In the genomic region with DNA sequence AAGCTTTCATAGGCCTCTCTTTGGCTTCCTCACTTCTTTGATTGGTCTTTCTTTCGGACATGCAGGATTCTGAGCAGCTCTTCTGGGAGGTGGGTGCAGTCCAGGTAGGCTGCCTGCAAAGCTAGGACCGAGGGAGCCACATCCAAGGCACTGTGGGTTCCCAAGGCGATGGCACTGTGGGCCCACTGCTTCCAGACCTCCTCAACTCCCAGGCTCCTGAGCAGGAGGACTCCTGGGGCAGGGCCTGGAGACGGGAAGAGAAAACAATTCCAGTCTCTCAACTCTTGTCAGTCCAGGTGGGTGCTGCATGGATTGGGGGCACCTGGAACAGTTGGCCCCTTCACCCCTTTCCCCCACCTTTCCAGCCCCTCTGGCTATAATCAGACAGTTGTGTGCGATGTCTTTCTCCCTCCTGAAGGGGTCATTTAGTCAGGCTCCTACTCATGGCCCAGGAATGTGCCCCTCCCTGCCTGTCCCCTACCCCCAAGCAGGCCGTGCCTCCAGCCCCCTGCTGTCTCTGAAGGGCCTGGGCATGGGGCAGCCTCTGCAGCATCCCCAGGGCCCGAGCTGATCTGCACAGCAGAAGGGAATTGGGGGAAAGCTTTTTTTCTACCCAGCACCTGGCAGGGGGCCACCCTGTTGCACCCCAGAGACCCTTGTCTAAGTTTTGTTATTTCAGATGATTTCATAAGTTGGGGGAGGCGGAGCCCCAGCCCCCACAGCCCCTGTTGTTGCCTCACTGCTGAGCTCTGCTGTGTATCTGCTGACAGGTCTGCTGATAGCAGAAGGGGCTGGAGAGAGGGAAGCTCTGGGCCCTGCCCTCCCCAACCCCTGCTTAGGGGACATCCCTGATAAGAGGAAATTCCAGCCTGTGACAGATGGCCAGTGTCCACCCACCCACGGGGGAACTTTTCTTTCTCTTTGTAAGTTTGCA, we compare ENCODE assay signal across 1 cellular context.
TF ChIP-seq lines count a peak whose summit lies in the region.

No MANE protein-coding gene starts in this region.

TF ChIP-seq in HEK293, 187 proteins besides CTCF, POLR2A, EP300 and RAD21 (continued from another document):
- TF ChIP-seq, protein P1, sequence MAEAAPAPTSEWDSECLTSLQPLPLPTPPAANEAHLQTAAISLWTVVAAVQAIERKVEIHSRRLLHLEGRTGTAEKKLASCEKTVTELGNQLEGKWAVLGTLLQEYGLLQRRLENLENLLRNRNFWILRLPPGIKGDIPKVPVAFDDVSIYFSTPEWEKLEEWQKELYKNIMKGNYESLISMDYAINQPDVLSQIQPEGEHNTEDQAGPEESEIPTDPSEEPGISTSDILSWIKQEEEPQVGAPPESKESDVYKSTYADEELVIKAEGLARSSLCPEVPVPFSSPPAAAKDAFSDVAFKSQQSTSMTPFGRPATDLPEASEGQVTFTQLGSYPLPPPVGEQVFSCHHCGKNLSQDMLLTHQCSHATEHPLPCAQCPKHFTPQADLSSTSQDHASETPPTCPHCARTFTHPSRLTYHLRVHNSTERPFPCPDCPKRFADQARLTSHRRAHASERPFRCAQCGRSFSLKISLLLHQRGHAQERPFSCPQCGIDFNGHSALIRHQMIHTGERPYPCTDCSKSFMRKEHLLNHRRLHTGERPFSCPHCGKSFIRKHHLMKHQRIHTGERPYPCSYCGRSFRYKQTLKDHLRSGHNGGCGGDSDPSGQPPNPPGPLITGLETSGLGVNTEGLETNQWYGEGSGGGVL (tag by site-specific recombination; IDR thresholded peaks at IDR 0.05) = peak; percentile 77; the same call in 1 of the 2 replicates
- TF ChIP-seq ZFP69B (tag by site-specific recombination; IDR thresholded peaks at IDR 0.05) = peak; percentile 92
- 0 out of 2 replicates have a peak, but pooled peaks have one; percentile 33 for TF ChIP-seq ZBTB20 (tag by site-specific recombination; IDR thresholded peaks at IDR 0.05)
- TF ChIP-seq ZNF112 (tag by site-specific recombination; IDR thresholded peaks at IDR 0.05) = no peak
- TF ChIP-seq KLF10 (tag by site-specific recombination; IDR thresholded peaks at IDR 0.05) = peak; percentile 88
- TF ChIP-seq ZNF37A (tag by site-specific recombination; IDR thresholded peaks at IDR 0.05) = no peak
- TF ChIP-seq YY1 (tag by site-specific recombination; IDR thresholded peaks at IDR 0.05) = no peak
- TF ChIP-seq KLF7 (tag by site-specific recombination; IDR thresholded peaks at IDR 0.05; ENCODE audit: borderline replicate concordance) = no peak
- TF ChIP-seq ZNF24 (tag by site-specific recombination; IDR thresholded peaks at IDR 0.05) = peak; percentile 40; the same call in 1 of the 2 replicates
- TF ChIP-seq ZNF324 (tag by site-specific recombination; IDR thresholded peaks at IDR 0.05) = peak; percentile 23; the same call in 1 of the 2 replicates
- TF ChIP-seq, protein P2, sequence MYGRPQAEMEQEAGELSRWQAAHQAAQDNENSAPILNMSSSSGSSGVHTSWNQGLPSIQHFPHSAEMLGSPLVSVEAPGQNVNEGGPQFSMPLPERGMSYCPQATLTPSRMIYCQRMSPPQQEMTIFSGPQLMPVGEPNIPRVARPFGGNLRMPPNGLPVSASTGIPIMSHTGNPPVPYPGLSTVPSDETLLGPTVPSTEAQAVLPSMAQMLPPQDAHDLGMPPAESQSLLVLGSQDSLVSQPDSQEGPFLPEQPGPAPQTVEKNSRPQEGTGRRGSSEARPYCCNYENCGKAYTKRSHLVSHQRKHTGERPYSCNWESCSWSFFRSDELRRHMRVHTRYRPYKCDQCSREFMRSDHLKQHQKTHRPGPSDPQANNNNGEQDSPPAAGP (tag by site-specific recombination; IDR thresholded peaks at IDR 0.05) = peak; percentile 73; the same call in 1 of the 2 replicates
- peak; percentile 55 for TF ChIP-seq SP7 (tag by site-specific recombination; IDR thresholded peaks at IDR 0.05)
- peak; percentile 70 for TF ChIP-seq SCRT2 (tag by site-specific recombination; IDR thresholded peaks at IDR 0.05)
- TF ChIP-seq ZIC2 (tag by site-specific recombination; IDR thresholded peaks at IDR 0.05) = peak; percentile 98
- no peak for TF ChIP-seq ZNF626 (tag by site-specific recombination; IDR thresholded peaks at IDR 0.05)
- peak; percentile 81 for TF ChIP-seq GLIS2 (tag by site-specific recombination; IDR thresholded peaks at IDR 0.05)
- TF ChIP-seq KLF9 (tag by site-specific recombination; IDR thresholded peaks at IDR 0.05; ENCODE audit: low read depth) = peak; percentile 24; the same call in 1 of the 2 replicates
- no peak for TF ChIP-seq ZBTB21 (tag by site-specific recombination; IDR thresholded peaks at IDR 0.05)
- TF ChIP-seq, protein P3, sequence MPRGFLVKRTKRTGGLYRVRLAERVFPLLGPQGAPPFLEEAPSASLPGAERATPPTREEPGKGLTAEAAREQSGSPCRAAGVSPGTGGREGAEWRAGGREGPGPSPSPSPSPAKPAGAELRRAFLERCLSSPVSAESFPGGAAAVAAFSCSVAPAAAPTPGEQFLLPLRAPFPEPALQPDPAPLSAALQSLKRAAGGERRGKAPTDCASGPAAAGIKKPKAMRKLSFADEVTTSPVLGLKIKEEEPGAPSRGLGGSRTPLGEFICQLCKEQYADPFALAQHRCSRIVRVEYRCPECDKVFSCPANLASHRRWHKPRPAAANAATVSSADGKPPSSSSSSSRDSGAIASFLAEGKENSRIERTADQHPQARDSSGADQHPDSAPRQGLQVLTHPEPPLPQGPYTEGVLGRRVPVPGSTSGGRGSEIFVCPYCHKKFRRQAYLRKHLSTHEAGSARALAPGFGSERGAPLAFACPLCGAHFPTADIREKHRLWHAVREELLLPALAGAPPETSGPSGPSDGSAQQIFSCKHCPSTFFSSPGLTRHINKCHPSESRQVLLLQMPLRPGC (tag by site-specific recombination; IDR thresholded peaks at IDR 0.05) = 0 out of 2 replicates have a peak, but pooled peaks have one; percentile 16
- no peak for TF ChIP-seq ZNF169 (tag by site-specific recombination; IDR thresholded peaks at IDR 0.05)
- no peak for TF ChIP-seq WT1 (tag by site-specific recombination; IDR thresholded peaks at IDR 0.05)
- TF ChIP-seq RBAK (tag by site-specific recombination; IDR thresholded peaks at IDR 0.05) = no peak
- TF ChIP-seq EGR2 (tag by site-specific recombination; IDR thresholded peaks at IDR 0.05; ENCODE audit: low read depth) = peak; percentile 19; the same call in 1 of the 2 replicates
